1 cellular context compared by ENCODE assay signal in the genomic region with DNA sequence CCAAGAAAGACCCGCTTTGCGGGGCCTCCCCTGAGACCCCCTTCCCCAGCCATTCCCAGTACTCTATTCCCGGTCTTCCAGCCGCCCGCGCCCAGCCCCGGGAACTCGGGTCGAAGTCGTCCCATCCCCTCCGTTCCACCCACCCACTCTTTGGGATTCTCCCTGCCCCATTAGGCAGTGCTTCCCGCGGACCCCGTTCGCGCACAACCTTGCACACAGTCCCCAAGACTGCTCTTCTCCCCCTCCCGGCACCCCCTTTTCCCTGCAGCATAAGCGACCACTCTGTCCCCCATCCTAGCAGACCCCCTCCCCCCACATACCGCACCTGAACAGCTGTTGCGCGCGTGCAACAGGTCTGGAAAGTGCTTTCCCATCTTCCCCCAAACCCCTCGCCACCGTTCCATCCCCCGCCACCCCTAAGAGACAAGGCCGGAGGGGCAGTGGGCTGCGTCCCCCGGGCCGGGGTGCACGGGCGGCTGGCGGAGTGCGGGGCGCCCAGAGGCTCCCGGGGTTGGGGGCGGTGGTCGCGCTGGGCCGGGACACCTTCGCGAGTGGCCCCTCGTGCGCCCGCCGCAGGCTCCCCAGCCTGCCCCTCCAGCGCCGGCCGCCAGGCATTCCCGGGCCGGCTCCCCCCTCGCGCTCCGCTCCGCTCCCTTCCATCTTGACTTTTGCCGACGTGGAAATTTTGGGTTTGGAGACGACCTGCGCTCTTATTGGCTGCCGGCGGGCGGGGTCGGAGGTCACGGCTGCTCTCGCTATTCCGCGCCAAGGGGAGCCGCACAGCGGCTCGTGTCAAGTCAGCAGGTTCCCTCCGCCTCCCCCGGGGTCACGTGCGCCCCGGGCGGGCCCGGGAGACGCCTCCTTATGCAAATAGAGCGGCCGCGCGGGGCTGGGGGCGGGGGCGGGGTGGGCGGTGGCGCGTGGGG.
TF ChIP-seq lines count a peak whose summit lies in the region.

No MANE protein-coding gene starts in this region.

TF ChIP-seq in HepG2, 621 proteins besides CTCF, POLR2A, EP300 and RAD21 (continued from another document and continues in another):
- TF ChIP-seq, protein P1, sequence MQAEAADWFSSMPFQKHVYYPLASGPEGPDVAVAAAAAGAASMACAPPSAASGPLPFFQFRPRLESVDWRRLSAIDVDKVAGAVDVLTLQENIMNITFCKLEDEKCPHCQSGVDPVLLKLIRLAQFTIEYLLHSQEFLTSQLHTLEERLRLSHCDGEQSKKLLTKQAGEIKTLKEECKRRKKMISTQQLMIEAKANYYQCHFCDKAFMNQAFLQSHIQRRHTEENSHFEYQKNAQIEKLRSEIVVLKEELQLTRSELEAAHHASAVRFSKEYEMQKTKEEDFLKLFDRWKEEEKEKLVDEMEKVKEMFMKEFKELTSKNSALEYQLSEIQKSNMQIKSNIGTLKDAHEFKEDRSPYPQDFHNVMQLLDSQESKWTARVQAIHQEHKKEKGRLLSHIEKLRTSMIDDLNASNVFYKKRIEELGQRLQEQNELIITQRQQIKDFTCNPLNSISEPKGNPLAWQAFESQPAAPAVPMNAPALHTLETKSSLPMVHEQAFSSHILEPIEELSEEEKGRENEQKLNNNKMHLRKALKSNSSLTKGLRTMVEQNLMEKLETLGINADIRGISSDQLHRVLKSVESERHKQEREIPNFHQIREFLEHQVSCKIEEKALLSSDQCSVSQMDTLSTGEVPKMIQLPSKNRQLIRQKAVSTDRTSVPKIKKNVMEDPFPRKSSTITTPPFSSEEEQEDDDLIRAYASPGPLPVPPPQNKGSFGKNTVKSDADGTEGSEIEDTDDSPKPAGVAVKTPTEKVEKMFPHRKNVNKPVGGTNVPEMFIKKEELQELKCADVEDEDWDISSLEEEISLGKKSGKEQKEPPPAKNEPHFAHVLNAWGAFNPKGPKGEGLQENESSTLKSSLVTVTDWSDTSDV (CRISPR knock-in tag; IDR thresholded peaks at IDR 0.05), result no peak
- TF ChIP-seq RORA (CRISPR knock-in tag; IDR thresholded peaks at IDR 0.05) (no peak), ZNF430 (CRISPR knock-in tag; IDR thresholded peaks at IDR 0.05) (no peak), CENPT (CRISPR knock-in tag; IDR thresholded peaks at IDR 0.05; ENCODE audit: low read depth) (no peak), ZFY (CRISPR knock-in tag; IDR thresholded peaks at IDR 0.05) (peak; percentile 56), DPF2 (CRISPR knock-in tag; IDR thresholded peaks at IDR 0.05; ENCODE audit: borderline replicate concordance, low read depth) (no peak), ZNF431 (CRISPR knock-in tag; IDR thresholded peaks at IDR 0.05; ENCODE audit: borderline replicate concordance, low read depth) (no peak), RFX3 (CRISPR knock-in tag; IDR thresholded peaks at IDR 0.05) (no peak), ZSCAN30 (CRISPR knock-in tag; IDR thresholded peaks at IDR 0.05) (no peak), ZMYM3 (CRISPR knock-in tag; IDR thresholded peaks at IDR 0.05) (no peak), EZH2 (conservative IDR thresholded peaks at IDR 0.05; ENCODE audit: low read depth, low read length) (no peak), ZNF484 (CRISPR knock-in tag; IDR thresholded peaks at IDR 0.05; ENCODE audit: borderline replicate concordance, low read depth) (no peak), ZZZ3 (CRISPR knock-in tag; IDR thresholded peaks at IDR 0.05; ENCODE audit: borderline replicate concordance) (0 out of 2 replicates have a peak, but pooled peaks have one; percentile 21), ZNF781 (CRISPR knock-in tag; IDR thresholded peaks at IDR 0.05; ENCODE audit: borderline replicate concordance, not compliant biosample characterization) (peak; percentile 6), PHF21A (CRISPR knock-in tag; IDR thresholded peaks at IDR 0.05) (no peak), GTF3A (CRISPR knock-in tag; conservative IDR thresholded peaks at IDR 0.05) (no peak), GABPB1 (CRISPR knock-in tag; IDR thresholded peaks at IDR 0.05) (peak; percentile 61; the same call in 1 of the 2 replicates), HMGA1 (CRISPR knock-in tag; conservative IDR thresholded peaks at IDR 0.05) (no peak), ZNF552 (CRISPR knock-in tag; IDR thresholded peaks at IDR 0.05; ENCODE audit: borderline replicate concordance) (no peak), ZNF12 (CRISPR knock-in tag; IDR thresholded peaks at IDR 0.05) (no peak), SMAD3 (CRISPR knock-in tag; IDR thresholded peaks at IDR 0.05) (no peak), FOXA1 (IDR thresholded peaks at IDR 0.05) (no peak), FOXA1 (CRISPR knock-in tag; IDR thresholded peaks at IDR 0.05) (no peak), ZNF619 (CRISPR knock-in tag; IDR thresholded peaks at IDR 0.05) (no peak), ZNF878 (CRISPR knock-in tag; IDR thresholded peaks at IDR 0.05) (no peak), GATAD2A (CRISPR knock-in tag; IDR thresholded peaks at IDR 0.05) (no peak), NFIC (IDR thresholded peaks at IDR 0.05; ENCODE audit: low read length) (0 out of 2 replicates have a peak, but pooled peaks have one; percentile 2)
- TF ChIP-seq, protein P2, sequence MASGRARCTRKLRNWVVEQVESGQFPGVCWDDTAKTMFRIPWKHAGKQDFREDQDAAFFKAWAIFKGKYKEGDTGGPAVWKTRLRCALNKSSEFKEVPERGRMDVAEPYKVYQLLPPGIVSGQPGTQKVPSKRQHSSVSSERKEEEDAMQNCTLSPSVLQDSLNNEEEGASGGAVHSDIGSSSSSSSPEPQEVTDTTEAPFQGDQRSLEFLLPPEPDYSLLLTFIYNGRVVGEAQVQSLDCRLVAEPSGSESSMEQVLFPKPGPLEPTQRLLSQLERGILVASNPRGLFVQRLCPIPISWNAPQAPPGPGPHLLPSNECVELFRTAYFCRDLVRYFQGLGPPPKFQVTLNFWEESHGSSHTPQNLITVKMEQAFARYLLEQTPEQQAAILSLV (CRISPR knock-in tag; IDR thresholded peaks at IDR 0.05; ENCODE audit: borderline replicate concordance), result no peak
- TF ChIP-seq, protein P3, sequence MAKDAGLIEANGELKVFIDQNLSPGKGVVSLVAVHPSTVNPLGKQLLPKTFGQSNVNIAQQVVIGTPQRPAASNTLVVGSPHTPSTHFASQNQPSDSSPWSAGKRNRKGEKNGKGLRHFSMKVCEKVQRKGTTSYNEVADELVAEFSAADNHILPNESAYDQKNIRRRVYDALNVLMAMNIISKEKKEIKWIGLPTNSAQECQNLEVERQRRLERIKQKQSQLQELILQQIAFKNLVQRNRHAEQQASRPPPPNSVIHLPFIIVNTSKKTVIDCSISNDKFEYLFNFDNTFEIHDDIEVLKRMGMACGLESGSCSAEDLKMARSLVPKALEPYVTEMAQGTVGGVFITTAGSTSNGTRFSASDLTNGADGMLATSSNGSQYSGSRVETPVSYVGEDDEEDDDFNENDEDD (CRISPR knock-in tag; IDR thresholded peaks at IDR 0.05; ENCODE audit: borderline replicate concordance), result peak; percentile 69; the same call in 1 of the 2 replicates
- TF ChIP-seq, protein P4, sequence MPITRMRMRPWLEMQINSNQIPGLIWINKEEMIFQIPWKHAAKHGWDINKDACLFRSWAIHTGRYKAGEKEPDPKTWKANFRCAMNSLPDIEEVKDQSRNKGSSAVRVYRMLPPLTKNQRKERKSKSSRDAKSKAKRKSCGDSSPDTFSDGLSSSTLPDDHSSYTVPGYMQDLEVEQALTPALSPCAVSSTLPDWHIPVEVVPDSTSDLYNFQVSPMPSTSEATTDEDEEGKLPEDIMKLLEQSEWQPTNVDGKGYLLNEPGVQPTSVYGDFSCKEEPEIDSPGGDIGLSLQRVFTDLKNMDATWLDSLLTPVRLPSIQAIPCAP (CRISPR knock-in tag; IDR thresholded peaks at IDR 0.05; ENCODE audit: low read depth), result no peak
- TF ChIP-seq, protein P5, sequence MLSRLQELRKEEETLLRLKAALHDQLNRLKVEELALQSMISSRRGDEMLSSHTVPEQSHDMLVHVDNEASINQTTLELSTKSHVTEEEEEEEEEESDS (CRISPR knock-in tag; IDR thresholded peaks at IDR 0.05; ENCODE audit: borderline replicate concordance), result no peak
- TF ChIP-seq, protein P6, sequence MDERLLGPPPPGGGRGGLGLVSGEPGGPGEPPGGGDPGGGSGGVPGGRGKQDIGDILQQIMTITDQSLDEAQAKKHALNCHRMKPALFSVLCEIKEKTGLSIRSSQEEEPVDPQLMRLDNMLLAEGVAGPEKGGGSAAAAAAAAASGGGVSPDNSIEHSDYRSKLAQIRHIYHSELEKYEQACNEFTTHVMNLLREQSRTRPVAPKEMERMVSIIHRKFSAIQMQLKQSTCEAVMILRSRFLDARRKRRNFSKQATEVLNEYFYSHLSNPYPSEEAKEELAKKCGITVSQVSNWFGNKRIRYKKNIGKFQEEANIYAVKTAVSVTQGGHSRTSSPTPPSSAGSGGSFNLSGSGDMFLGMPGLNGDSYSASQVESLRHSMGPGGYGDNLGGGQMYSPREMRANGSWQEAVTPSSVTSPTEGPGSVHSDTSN (CRISPR knock-in tag; IDR thresholded peaks at IDR 0.05), result no peak
- TF ChIP-seq, protein P7, sequence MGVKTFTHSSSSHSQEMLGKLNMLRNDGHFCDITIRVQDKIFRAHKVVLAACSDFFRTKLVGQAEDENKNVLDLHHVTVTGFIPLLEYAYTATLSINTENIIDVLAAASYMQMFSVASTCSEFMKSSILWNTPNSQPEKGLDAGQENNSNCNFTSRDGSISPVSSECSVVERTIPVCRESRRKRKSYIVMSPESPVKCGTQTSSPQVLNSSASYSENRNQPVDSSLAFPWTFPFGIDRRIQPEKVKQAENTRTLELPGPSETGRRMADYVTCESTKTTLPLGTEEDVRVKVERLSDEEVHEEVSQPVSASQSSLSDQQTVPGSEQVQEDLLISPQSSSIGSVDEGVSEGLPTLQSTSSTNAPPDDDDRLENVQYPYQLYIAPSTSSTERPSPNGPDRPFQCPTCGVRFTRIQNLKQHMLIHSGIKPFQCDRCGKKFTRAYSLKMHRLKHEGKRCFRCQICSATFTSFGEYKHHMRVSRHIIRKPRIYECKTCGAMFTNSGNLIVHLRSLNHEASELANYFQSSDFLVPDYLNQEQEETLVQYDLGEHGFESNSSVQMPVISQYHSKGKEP (CRISPR knock-in tag; IDR thresholded peaks at IDR 0.05), result no peak
- TF ChIP-seq, protein P8, sequence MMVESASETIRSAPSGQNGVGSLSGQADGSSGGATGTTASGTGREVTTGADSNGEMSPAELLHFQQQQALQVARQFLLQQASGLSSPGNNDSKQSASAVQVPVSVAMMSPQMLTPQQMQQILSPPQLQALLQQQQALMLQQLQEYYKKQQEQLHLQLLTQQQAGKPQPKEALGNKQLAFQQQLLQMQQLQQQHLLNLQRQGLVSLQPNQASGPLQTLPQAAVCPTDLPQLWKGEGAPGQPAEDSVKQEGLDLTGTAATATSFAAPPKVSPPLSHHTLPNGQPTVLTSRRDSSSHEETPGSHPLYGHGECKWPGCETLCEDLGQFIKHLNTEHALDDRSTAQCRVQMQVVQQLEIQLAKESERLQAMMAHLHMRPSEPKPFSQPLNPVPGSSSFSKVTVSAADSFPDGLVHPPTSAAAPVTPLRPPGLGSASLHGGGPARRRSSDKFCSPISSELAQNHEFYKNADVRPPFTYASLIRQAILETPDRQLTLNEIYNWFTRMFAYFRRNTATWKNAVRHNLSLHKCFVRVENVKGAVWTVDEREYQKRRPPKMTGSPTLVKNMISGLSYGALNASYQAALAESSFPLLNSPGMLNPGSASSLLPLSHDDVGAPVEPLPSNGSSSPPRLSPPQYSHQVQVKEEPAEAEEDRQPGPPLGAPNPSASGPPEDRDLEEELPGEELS (CRISPR knock-in tag; IDR thresholded peaks at IDR 0.05), result peak; percentile 23; the same call in 1 of the 2 replicates
- TF ChIP-seq, protein P9, sequence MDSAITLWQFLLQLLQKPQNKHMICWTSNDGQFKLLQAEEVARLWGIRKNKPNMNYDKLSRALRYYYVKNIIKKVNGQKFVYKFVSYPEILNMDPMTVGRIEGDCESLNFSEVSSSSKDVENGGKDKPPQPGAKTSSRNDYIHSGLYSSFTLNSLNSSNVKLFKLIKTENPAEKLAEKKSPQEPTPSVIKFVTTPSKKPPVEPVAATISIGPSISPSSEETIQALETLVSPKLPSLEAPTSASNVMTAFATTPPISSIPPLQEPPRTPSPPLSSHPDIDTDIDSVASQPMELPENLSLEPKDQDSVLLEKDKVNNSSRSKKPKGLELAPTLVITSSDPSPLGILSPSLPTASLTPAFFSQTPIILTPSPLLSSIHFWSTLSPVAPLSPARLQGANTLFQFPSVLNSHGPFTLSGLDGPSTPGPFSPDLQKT (CRISPR knock-in tag; IDR thresholded peaks at IDR 0.05; ENCODE audit: borderline replicate concordance), result no peak
- TF ChIP-seq, protein P10, sequence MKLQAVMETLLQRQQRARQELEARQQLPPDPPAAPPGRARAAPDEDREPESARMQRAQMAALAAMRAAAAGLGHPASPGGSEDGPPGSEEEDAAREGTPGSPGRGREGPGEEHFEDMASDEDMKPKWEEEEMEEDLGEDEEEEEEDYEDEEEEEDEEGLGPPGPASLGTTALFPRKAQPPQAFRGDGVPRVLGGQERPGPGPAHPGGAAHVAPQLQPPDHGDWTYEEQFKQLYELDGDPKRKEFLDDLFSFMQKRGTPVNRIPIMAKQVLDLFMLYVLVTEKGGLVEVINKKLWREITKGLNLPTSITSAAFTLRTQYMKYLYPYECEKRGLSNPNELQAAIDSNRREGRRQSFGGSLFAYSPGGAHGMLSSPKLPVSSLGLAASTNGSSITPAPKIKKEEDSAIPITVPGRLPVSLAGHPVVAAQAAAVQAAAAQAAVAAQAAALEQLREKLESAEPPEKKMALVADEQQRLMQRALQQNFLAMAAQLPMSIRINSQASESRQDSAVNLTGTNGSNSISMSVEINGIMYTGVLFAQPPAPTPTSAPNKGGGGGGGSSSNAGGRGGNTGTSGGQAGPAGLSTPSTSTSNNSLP (IDR thresholded peaks at IDR 0.05; ENCODE audit: low read depth, low read length), result no peak
- TF ChIP-seq, protein P11, sequence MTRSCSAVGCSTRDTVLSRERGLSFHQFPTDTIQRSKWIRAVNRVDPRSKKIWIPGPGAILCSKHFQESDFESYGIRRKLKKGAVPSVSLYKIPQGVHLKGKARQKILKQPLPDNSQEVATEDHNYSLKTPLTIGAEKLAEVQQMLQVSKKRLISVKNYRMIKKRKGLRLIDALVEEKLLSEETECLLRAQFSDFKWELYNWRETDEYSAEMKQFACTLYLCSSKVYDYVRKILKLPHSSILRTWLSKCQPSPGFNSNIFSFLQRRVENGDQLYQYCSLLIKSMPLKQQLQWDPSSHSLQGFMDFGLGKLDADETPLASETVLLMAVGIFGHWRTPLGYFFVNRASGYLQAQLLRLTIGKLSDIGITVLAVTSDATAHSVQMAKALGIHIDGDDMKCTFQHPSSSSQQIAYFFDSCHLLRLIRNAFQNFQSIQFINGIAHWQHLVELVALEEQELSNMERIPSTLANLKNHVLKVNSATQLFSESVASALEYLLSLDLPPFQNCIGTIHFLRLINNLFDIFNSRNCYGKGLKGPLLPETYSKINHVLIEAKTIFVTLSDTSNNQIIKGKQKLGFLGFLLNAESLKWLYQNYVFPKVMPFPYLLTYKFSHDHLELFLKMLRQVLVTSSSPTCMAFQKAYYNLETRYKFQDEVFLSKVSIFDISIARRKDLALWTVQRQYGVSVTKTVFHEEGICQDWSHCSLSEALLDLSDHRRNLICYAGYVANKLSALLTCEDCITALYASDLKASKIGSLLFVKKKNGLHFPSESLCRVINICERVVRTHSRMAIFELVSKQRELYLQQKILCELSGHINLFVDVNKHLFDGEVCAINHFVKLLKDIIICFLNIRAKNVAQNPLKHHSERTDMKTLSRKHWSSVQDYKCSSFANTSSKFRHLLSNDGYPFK (CRISPR knock-in tag; IDR thresholded peaks at IDR 0.05; ENCODE audit: borderline replicate concordance), result no peak
- TF ChIP-seq, protein P12, sequence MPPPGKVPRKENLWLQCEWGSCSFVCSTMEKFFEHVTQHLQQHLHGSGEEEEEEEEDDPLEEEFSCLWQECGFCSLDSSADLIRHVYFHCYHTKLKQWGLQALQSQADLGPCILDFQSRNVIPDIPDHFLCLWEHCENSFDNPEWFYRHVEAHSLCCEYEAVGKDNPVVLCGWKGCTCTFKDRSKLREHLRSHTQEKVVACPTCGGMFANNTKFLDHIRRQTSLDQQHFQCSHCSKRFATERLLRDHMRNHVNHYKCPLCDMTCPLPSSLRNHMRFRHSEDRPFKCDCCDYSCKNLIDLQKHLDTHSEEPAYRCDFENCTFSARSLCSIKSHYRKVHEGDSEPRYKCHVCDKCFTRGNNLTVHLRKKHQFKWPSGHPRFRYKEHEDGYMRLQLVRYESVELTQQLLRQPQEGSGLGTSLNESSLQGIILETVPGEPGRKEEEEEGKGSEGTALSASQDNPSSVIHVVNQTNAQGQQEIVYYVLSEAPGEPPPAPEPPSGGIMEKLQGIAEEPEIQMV (CRISPR knock-in tag; IDR thresholded peaks at IDR 0.05; ENCODE audit: low read depth), result no peak
